ENCODE assay signal across 39 cellular contexts in the genomic region with DNA sequence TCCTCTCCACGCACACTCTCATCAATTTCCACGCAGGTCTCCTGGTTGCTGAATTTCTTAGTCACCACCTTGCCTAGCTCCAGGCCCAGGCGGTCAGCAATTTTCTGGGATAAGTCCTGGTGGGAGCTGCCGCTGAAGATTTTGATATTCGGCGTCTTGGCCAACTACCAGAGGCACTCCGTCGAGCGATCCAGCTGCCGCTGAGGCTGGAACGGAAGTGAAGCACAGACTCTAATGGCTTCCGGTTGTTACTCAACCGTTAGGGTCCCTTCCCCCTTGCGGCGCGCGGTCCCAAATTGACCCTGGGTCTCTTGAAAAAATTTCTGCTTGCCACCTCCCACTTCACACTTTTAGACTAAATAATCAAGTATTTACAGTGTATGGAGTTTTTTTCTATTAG. TPM values are rescaled to one million over a fixed set of nuclear protein-coding genes. Genes with fewer than 3 reads are reported as not detected.
"Had no signal": no experiment of that assay in that cellular context is flagged by ENCODE, and none has a peak within 500 bp of the region (broad histone marks: within the 10 kb centered on the region; RNA-seq: fewer than 3 reads in every experiment).

A gene (minus strand): TSS at position 219 of the 400 bp plus-strand sequence.

- H3K9me3 ChIP-seq: ascending aorta, body of pancreas, breast epithelium had no signal

- H3K27me3 ChIP-seq: ascending aorta, body of pancreas, brain microvascular endothelial cell, breast epithelium had no signal

- ATAC-seq: activated CD4-positive, CD25-positive, alpha-beta regulatory T cell treated with anti-CD3 and anti-CD28 coated beads, Interleukin-2, amount 50 U/mL, for 24 hours; activated CD8-positive, alpha-beta memory T cell treated with anti-CD3 and anti-CD28 coated beads, Interleukin-2, amount 10 ng/mL, durations not matched to agents 7 days and 5 days; activated CD8-positive, alpha-beta T cell treated with anti-CD3 and anti-CD28 coated beads, Interleukin-2, amount 10 ng/mL, durations not matched to agents 7 days and 5 days; activated naive CD8-positive, alpha-beta T cell treated with anti-CD3 and anti-CD28 coated beads, Interleukin-2, amount 50 U/mL, for 24 hours; body of pancreas; T-cell; T-helper 17 cell had no signal

- H3K4me3 ChIP-seq: ascending aorta, body of pancreas, breast epithelium had no signal

- H3K4me3 Mint-ChIP-seq: activated CD4-positive, alpha-beta memory T cell treated with anti-CD3 and anti-CD28 coated beads, Interleukin-2, amount 10 ng/mL, durations not matched to agents 7 days and 5 days; activated CD4-positive, alpha-beta T cell treated with anti-CD3 and anti-CD28 coated beads, Interleukin-2, amount 10 ng/mL, durations not matched to agents 7 days and 5 days; activated CD8-positive, alpha-beta memory T cell treated with anti-CD3 and anti-CD28 coated beads, Interleukin-2, amount 10 ng/mL, durations not matched to agents 7 days and 5 days; activated CD8-positive, alpha-beta T cell treated with anti-CD3 and anti-CD28 coated beads, Interleukin-2, amount 10 ng/mL, durations not matched to agents 7 days and 5 days; activated naive CD4-positive, alpha-beta T cell treated with anti-CD3 and anti-CD28 coated beads, Interleukin-2, amount 10 ng/mL, durations not matched to agents 7 days and 5 days; activated naive CD4-positive, alpha-beta T cell treated with anti-CD3 and anti-CD28 coated beads, Interleukin-2, amount 50 U/mL, for 24 hours; activated naive CD8-positive, alpha-beta T cell; activated naive CD8-positive, alpha-beta T cell treated with anti-CD3 and anti-CD28 coated beads, Interleukin-2, amount 10 ng/mL, durations not matched to agents 7 days and 5 days; activated naive CD8-positive, alpha-beta T cell treated with anti-CD3 and anti-CD28 coated beads, Interleukin-2, amount 50 U/mL, for 24 hours; activated T-cell treated with anti-CD3 and anti-CD28 coated beads, Interleukin-2, amount 50 U/mL, for 24 hours; T-cell; T-helper 17 cell; T-helper 2 cell treated with Interferon-gamma antibody and Interleukin-4, amounts not matched to agents 5 μg/mL and 100 μg/mL, for 36 hours had no signal

- H3K36me3 Mint-ChIP-seq: activated CD8-positive, alpha-beta memory T cell treated with anti-CD3 and anti-CD28 coated beads, Interleukin-2, amount 10 ng/mL, durations not matched to agents 7 days and 5 days; activated naive CD4-positive, alpha-beta T cell treated with anti-CD3 and anti-CD28 coated beads, Interleukin-2, amount 10 ng/mL, durations not matched to agents 7 days and 5 days; activated naive CD4-positive, alpha-beta T cell treated with anti-CD3 and anti-CD28 coated beads, Interleukin-2, amount 50 U/mL, for 24 hours; activated naive CD8-positive, alpha-beta T cell; activated naive CD8-positive, alpha-beta T cell treated with anti-CD3 and anti-CD28 coated beads, Interleukin-2, amount 10 ng/mL, durations not matched to agents 7 days and 5 days; T-cell had no signal

- H3K27ac ChIP-seq: ascending aorta, body of pancreas, brain microvascular endothelial cell, breast epithelium, VCaP had no signal

- DNase-seq: activated CD4-positive, alpha-beta memory T cell treated with anti-CD3 and anti-CD28 coated beads, Interleukin-2, amount 10 ng/mL, durations not matched to agents 7 days and 5 days; activated CD4-positive, alpha-beta T cell treated with anti-CD3 and anti-CD28 coated beads for 4 hours; activated CD4-positive, alpha-beta T cell treated with anti-CD3 and anti-CD28 coated beads, Interleukin-2, amount 10 ng/mL, durations not matched to agents 7 days and 5 days; activated CD4-positive, alpha-beta T cell treated with anti-CD3 and anti-CD28 coated beads, Interleukin-2, amount 50 U/mL, for 48 hours; activated CD4-positive, CD25-positive, alpha-beta regulatory T cell; activated CD8-positive, alpha-beta memory T cell treated with anti-CD3 and anti-CD28 coated beads for 24 hours; activated CD8-positive, alpha-beta memory T cell treated with anti-CD3 and anti-CD28 coated beads, Interleukin-2, amount 10 ng/mL, durations not matched to agents 7 days and 5 days; activated CD8-positive, alpha-beta memory T cell treated with anti-CD3 and anti-CD28 coated beads, Interleukin-2, amount 50 U/mL, for 48 hours; activated CD8-positive, alpha-beta T cell treated with anti-CD3 and anti-CD28 coated beads, Interleukin-2, amount 10 ng/mL, durations not matched to agents 7 days and 5 days; activated effector memory CD4-positive, alpha-beta T cell treated with Interleukin-2 at 50 U/mL for 16 hours; activated gamma-delta T cell; activated naive CD4-positive, alpha-beta T cell treated with anti-CD3 and anti-CD28 coated beads, Interleukin-2, amount 10 ng/mL, durations not matched to agents 7 days and 5 days; activated naive CD4-positive, alpha-beta T cell treated with Interleukin-2 at 50 U/mL for 16 hours; activated naive CD8-positive, alpha-beta T cell treated with anti-CD3 and anti-CD28 coated beads, Interleukin-2, amount 10 ng/mL, durations not matched to agents 7 days and 5 days; activated naive CD8-positive, alpha-beta T cell treated with anti-CD3 and anti-CD28 coated beads, Interleukin-2, amount 50 U/mL, for 24 hours; activated T-cell treated with anti-CD3 and anti-CD28 coated beads, Interleukin-2, amount 50 U/mL, for 24 hours; activated T-cell treated with anti-CD3 and anti-CD28 coated beads, Interleukin-2, amount 50 U/mL, for 48 hours; amygdala; anterior cingulate cortex; body of pancreas; brain microvascular endothelial cell; central memory CD4-positive, alpha-beta T cell; T-cell; T-helper 17 cell; T-helper 9 cell had no signal

- H3K27me3 Mint-ChIP-seq: activated naive CD4-positive, alpha-beta T cell treated with anti-CD3 and anti-CD28 coated beads, Interleukin-2, amount 10 ng/mL, durations not matched to agents 7 days and 5 days had no signal

- H3K4me1 ChIP-seq: ascending aorta, body of pancreas, breast epithelium had no signal

- H3K36me3 ChIP-seq: ascending aorta, brain microvascular endothelial cell, breast epithelium had no signal

- FAIRE-seq: colon, TTC549 had no signal

- H3K4me1 Mint-ChIP-seq: activated CD4-positive, alpha-beta memory T cell treated with anti-CD3 and anti-CD28 coated beads, Interleukin-2, amount 10 ng/mL, durations not matched to agents 7 days and 5 days; activated CD4-positive, alpha-beta T cell treated with anti-CD3 and anti-CD28 coated beads, Interleukin-2, amount 10 ng/mL, durations not matched to agents 7 days and 5 days; activated CD8-positive, alpha-beta memory T cell treated with anti-CD3 and anti-CD28 coated beads, Interleukin-2, amount 10 ng/mL, durations not matched to agents 7 days and 5 days; activated naive CD4-positive, alpha-beta T cell treated with anti-CD3 and anti-CD28 coated beads, Interleukin-2, amount 10 ng/mL, durations not matched to agents 7 days and 5 days; activated naive CD4-positive, alpha-beta T cell treated with anti-CD3 and anti-CD28 coated beads, Interleukin-2, amount 50 U/mL, for 24 hours; activated naive CD8-positive, alpha-beta T cell treated with anti-CD3 and anti-CD28 coated beads, Interleukin-2, amount 10 ng/mL, durations not matched to agents 7 days and 5 days; activated naive CD8-positive, alpha-beta T cell treated with anti-CD3 and anti-CD28 coated beads, Interleukin-2, amount 50 U/mL, for 24 hours; T-cell; T-helper 17 cell had no signal

- H3K9me3 Mint-ChIP-seq: activated CD4-positive, alpha-beta memory T cell treated with anti-CD3 and anti-CD28 coated beads, Interleukin-2, amount 10 ng/mL, durations not matched to agents 7 days and 5 days; activated CD4-positive, alpha-beta T cell treated with anti-CD3 and anti-CD28 coated beads, Interleukin-2, amount 10 ng/mL, durations not matched to agents 7 days and 5 days; activated naive CD4-positive, alpha-beta T cell treated with anti-CD3 and anti-CD28 coated beads, Interleukin-2, amount 10 ng/mL, durations not matched to agents 7 days and 5 days; activated naive CD8-positive, alpha-beta T cell treated with anti-CD3 and anti-CD28 coated beads, Interleukin-2, amount 10 ng/mL, durations not matched to agents 7 days and 5 days; activated naive CD8-positive, alpha-beta T cell treated with anti-CD3 and anti-CD28 coated beads, Interleukin-2, amount 50 U/mL, for 24 hours; activated T-cell treated with anti-CD3 and anti-CD28 coated beads, Interleukin-2, amount 50 U/mL, for 24 hours; activated T-helper 2 cell treated with anti-CD3 and anti-CD28 coated beads, Interferon-gamma antibody, Interleukin-2, Interleukin-4, amounts not matched to agents 10 μg/mL and 5 μg/mL and 100 μg/mL, durations not matched to agents 14 hours and 24 hours and 36 hours; T-cell; T-helper 2 cell treated with Interferon-gamma antibody and Interleukin-4, amounts not matched to agents 5 μg/mL and 100 μg/mL, for 36 hours had no signal

- H3K27ac Mint-ChIP-seq: activated CD4-positive, alpha-beta memory T cell treated with anti-CD3 and anti-CD28 coated beads, Interleukin-2, amount 10 ng/mL, durations not matched to agents 7 days and 5 days; activated CD4-positive, alpha-beta T cell treated with anti-CD3 and anti-CD28 coated beads, Interleukin-2, amount 10 ng/mL, durations not matched to agents 7 days and 5 days; activated CD8-positive, alpha-beta memory T cell treated with anti-CD3 and anti-CD28 coated beads, Interleukin-2, amount 10 ng/mL, durations not matched to agents 7 days and 5 days; activated CD8-positive, alpha-beta T cell treated with anti-CD3 and anti-CD28 coated beads, Interleukin-2, amount 10 ng/mL, durations not matched to agents 7 days and 5 days; activated naive CD4-positive, alpha-beta T cell treated with anti-CD3 and anti-CD28 coated beads, Interleukin-2, amount 10 ng/mL, durations not matched to agents 7 days and 5 days; activated naive CD4-positive, alpha-beta T cell treated with anti-CD3 and anti-CD28 coated beads, Interleukin-2, amount 50 U/mL, for 24 hours; activated naive CD8-positive, alpha-beta T cell; activated naive CD8-positive, alpha-beta T cell treated with anti-CD3 and anti-CD28 coated beads, Interleukin-2, amount 10 ng/mL, durations not matched to agents 7 days and 5 days; activated naive CD8-positive, alpha-beta T cell treated with anti-CD3 and anti-CD28 coated beads, Interleukin-2, amount 50 U/mL, for 24 hours; activated T-cell treated with anti-CD3 and anti-CD28 coated beads, Interleukin-2, amount 50 U/mL, for 24 hours; activated T-helper 2 cell treated with anti-CD3 and anti-CD28 coated beads, Interferon-gamma antibody, Interleukin-2, Interleukin-4, amounts not matched to agents 10 μg/mL and 5 μg/mL and 100 μg/mL, durations not matched to agents 14 hours and 24 hours and 36 hours; T-cell; T-helper 17 cell; T-helper 2 cell treated with Interferon-gamma antibody and Interleukin-4, amounts not matched to agents 5 μg/mL and 100 μg/mL, for 36 hours had no signal

RNA-seq across cellular contexts. Expression of the gene that starts here (rescaled TPM):
- total RNA-seq: activated CD4-positive, alpha-beta memory T cell treated with anti-CD3 and anti-CD28 coated beads, Interleukin-2, amount 10 ng/mL, durations not matched to agents 7 days and 5 days; activated CD4-positive, alpha-beta T cell treated with anti-CD3 and anti-CD28 coated beads, Interleukin-2, amount 10 ng/mL, durations not matched to agents 7 days and 5 days; activated CD8-positive, alpha-beta memory T cell treated with anti-CD3 and anti-CD28 coated beads, Interleukin-2, amount 10 ng/mL, durations not matched to agents 7 days and 5 days; activated CD8-positive, alpha-beta T cell treated with anti-CD3 and anti-CD28 coated beads, Interleukin-2, amount 10 ng/mL, durations not matched to agents 7 days and 5 days; activated naive CD8-positive, alpha-beta T cell treated with anti-CD3 and anti-CD28 coated beads, Interleukin-2, amount 10 ng/mL, durations not matched to agents 7 days and 5 days; activated T-helper 2 cell treated with anti-CD3 and anti-CD28 coated beads, Interferon-gamma antibody, Interleukin-2, Interleukin-4, amounts not matched to agents 10 μg/mL and 5 μg/mL and 100 μg/mL, durations not matched to agents 14 hours and 24 hours and 36 hours; ascending aorta; body of pancreas; breast epithelium; cardiac septum; cerebellum; T-cell; T-helper 1 cell treated with Interleukin-12 subunit alpha and Interleukin-12 subunit beta and Interleukin-4 antibody, amounts not matched to agents 30 ng/mL and 1 ng/mL, for 36 hours; T-helper 17 cell had no signal
- polyA plus RNA-seq: adipose tissue had no signal
